ENCODE assay signal across 7 cellular contexts in genomic region chr14:69497866-69498265, GRCh38. TPM values are rescaled to one million over a fixed set of nuclear protein-coding genes. Genes with fewer than 3 reads are reported as not detected.
DNase-seq lines count a peak whose midpoint lies in the region; ATAC-seq and TF ChIP-seq lines count a peak whose summit lies in the region.
"Not testable (repeated sequence)": the region's sequence is repeated elsewhere in the genome, so short reads cannot be mapped to it uniquely, and the experiment has no call there.
"Had no signal": no experiment of that assay in that cellular context is flagged by ENCODE, and none has a peak within 500 bp of the region (broad histone marks: within the 10 kb centered on the region; RNA-seq: fewer than 3 reads in every experiment).

No MANE protein-coding gene starts in this region.

- not testable (repeated sequence) for H3K4me3 ChIP-seq in neuronal stem cell (ENCODE audit: low read length in 2 of 2)

- peak overlapping the region; percentile 85 for H2AK5ac ChIP-seq in neuronal stem cell (ENCODE audit: low read depth, low read length)

- not testable (repeated sequence) for H2BK15ac ChIP-seq in neuronal stem cell (ENCODE audit: low read length)

- H3K4ac ChIP-seq in neuronal stem cell (ENCODE audit: low read length): not testable (repeated sequence)

- DNase-seq in T-helper 17 cell; WTC11 (ENCODE audit: low spot score); neuronal stem cell (ENCODE audit: low spot score): not testable (repeated sequence)
- peak; percentile 0 for DNase-seq in chondrocyte (ENCODE audit: low spot score)

- no CpG with 5 or more reads among the region's 4 CpGs for WGBS in neuronal stem cell (ENCODE audit: extremely low coverage in 2 of 2, insufficient read length in 2 of 2, insufficient replicate concordance in 1 of 2), 2 donors

- not testable (repeated sequence) for H3K4me1 Mint-ChIP-seq in T-helper 17 cell
- H3K4me1 Mint-ChIP-seq in WTC11 (peaks cover 13% of the 10 kb centered on the region), chondrocyte (ENCODE audit: low read depth) (peaks cover 14% of the 10 kb centered on the region)

- H3K27ac ChIP-seq in neuronal stem cell (replicated peaks; ENCODE audit: low read length): not testable (repeated sequence)

- CTCF ChIA-PET in WTC11 (lab: Charles Lee): interaction anchor here (1.8 kb wide), 1 partner anchor 10 kb away, joined by 8 read pairs; no protein-coding TSS in a partner anchor

- not testable (repeated sequence) for H2BK120ac ChIP-seq in neuronal stem cell (ENCODE audit: low read depth, low read length)

- not testable (repeated sequence) for H2AFZ ChIP-seq in neuronal stem cell (ENCODE audit: low read length)

- H3K4me2 ChIP-seq in neuronal stem cell (ENCODE audit: insufficient read depth, low read length, poor library complexity, severe bottlenecking): not testable (repeated sequence)

- POLR2A ChIA-PET in WTC11 (lab: Charles Lee): not testable (repeated sequence)

- peak overlapping the region; percentile 71 for H2BK5ac ChIP-seq in neuronal stem cell (ENCODE audit: low read length)

- H4K91ac ChIP-seq in neuronal stem cell (ENCODE audit: low read depth, low read length, poor library complexity): not testable (repeated sequence)

- H3K4me1 ChIP-seq in neuronal stem cell (ENCODE audit: control insufficient read depth in 2 of 2, insufficient read depth in 1 of 2, low read depth in 1 of 2, low read length in 2 of 2): not testable (repeated sequence)

- H3K23ac ChIP-seq in neuronal stem cell (ENCODE audit: low read depth, low read length, poor library complexity): peak overlapping the region; percentile 29

- H4K8ac ChIP-seq in neuronal stem cell (ENCODE audit: low read depth, low read length): not testable (repeated sequence)

- not testable (repeated sequence) for H3K4me3 Mint-ChIP-seq in T-helper 17 cell; WTC11; chondrocyte (ENCODE audit: unreplicated experiment)

- not testable (repeated sequence) for H3K9me3 ChIP-seq in T-helper 17 cell (ENCODE audit: control insufficient read depth, low read length, poor library complexity, severe bottlenecking); neuronal stem cell (replicated peaks in 1 of 2; ENCODE audit: control insufficient read depth in 2 of 2, insufficient read depth in 1 of 2, low read depth in 1 of 2, low read length in 2 of 2)

- not testable (repeated sequence) for ATAC-seq in T-helper 17 cell, WTC11

- peak overlapping the region; percentile 72 for H3K18ac ChIP-seq in neuronal stem cell (ENCODE audit: low read length)

- not testable (repeated sequence) for H2BK12ac ChIP-seq in neuronal stem cell (ENCODE audit: low read length)

- not testable (repeated sequence) for H3K9ac ChIP-seq in neuronal stem cell (ENCODE audit: low read depth, low read length, poor library complexity)

- not testable (repeated sequence) for TF ChIP-seq CTCF in WTC11 (IDR thresholded peaks at IDR 0.05); chondrocyte (IDR thresholded peaks at IDR 0.05)

- H3K27me3 Mint-ChIP-seq in T-helper 17 cell (peaks cover 66% of the 10 kb centered on the region), WTC11 (ENCODE audit: low read depth) (peaks cover 13% of the 10 kb centered on the region)
- H3K27me3 Mint-ChIP-seq in chondrocyte (ENCODE audit: low read depth): not testable (repeated sequence)

- H3K36me3 ChIP-seq in neuronal stem cell (replicated peaks in 1 of 2; ENCODE audit: control insufficient read depth in 2 of 2, insufficient read depth in 2 of 2, low read length in 2 of 2): not testable (repeated sequence)

- not testable (repeated sequence) for H3K79me1 ChIP-seq in neuronal stem cell (ENCODE audit: low read depth, low read length)

- not testable (repeated sequence) for H3K14ac ChIP-seq in neuronal stem cell (ENCODE audit: low read length)

- H3K36me3 Mint-ChIP-seq in T-helper 17 cell (ENCODE audit: low read depth); WTC11; chondrocyte (ENCODE audit: low read depth): not testable (repeated sequence)

- H3K27me3 ChIP-seq in neuronal stem cell (ENCODE audit: control insufficient read depth in 3 of 3, insufficient read depth in 3 of 3, low read depth in 1 of 3, low read length in 3 of 3): peaks cover 0 to 39% (median 5%) of the 10 kb centered on the region in 3 experiments

- H3K9me3 Mint-ChIP-seq in WTC11; chondrocyte (ENCODE audit: low read depth): not testable (repeated sequence)

- peak overlapping the region; percentile 63 for H3K27ac Mint-ChIP-seq in T-helper 17 cell
- not testable (repeated sequence) for H3K27ac Mint-ChIP-seq in WTC11; chondrocyte (ENCODE audit: unreplicated experiment)

TF ChIP-seq in WTC11, 78 proteins besides CTCF, POLR2A, EP300 and RAD21:
- TF ChIP-seq HMGA2 (CRISPR knock-in tag; IDR thresholded peaks at IDR 0.05): peak; percentile 99
TF ChIP-seq in WTC11: peak in this region for 1; not testable (repeated sequence) for 77.

RNA-seq across cellular contexts. Expression of gene PLEKHD1, which starts 13.3 kb away (rescaled TPM):
- total RNA-seq in T-helper 17 cell: under 1 TPM; 0.70 to 0.99 TPM
- 0.85 to 1.0 TPM (median 0.87 TPM) in 3 replicates for total RNA-seq in WTC11 (2021)
- total RNA-seq in chondrocyte: 0.08 to 0.15 TPM (median 0.10 TPM) in 3 replicates
- polyA plus RNA-seq in neuronal stem cell (2013, experiment 1 of 2): 0.08 TPM
- 0.08 TPM for polyA plus RNA-seq in neuronal stem cell (2013, experiment 2 of 2)
- total RNA-seq: A172 had no signal
- polyA plus RNA-seq: AG04450, CD14-positive monocyte had no signal
